Comparison of ENCODE assay signal across 10 cellular contexts in the genomic region with DNA sequence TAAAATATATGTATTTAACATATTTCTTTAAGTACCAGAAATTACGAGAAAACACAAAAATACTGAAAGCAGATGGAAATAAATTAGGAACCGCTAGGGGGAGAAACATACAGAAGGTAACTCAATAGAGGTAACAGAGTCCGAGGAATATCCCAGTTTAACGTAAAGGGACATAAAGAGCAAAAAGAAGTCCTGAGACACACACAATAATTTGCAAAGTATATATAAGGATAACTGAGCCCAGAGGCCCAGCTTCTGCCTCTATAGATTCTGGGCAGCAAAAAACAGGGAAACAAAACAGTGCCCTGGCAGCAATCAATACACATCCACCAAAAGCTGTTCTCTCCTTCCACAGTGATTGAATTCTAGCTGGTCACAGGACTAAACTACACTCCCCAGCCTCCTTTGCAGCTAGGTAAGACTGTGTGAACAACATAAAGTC.
DNase-seq lines count a peak whose midpoint lies in the region; ATAC-seq and TF ChIP-seq lines count a peak whose summit lies in the region.
"Had no signal": no experiment of that assay in that cellular context is flagged by ENCODE, and none has a peak within 500 bp of the region (broad histone marks: within the 10 kb centered on the region; RNA-seq: fewer than 3 reads in every experiment).

No MANE protein-coding gene starts in this region.

- H3K27me3 ChIP-seq in WERI-Rb-1 (ENCODE audit: insufficient read depth, low read depth, severe bottlenecking): no peaks in the 10 kb centered on the region
- H3K27me3 ChIP-seq: MG63 had no signal

- H3K36me3 ChIP-seq in WERI-Rb-1: no peaks in the 10 kb centered on the region
- H3K36me3 ChIP-seq: MG63 had no signal

- DNase-seq in AG20443 (ENCODE audit: low spot score) (peak; percentile 23), dedifferentiated amniotic fluid mesenchymal stem cell (ENCODE audit: extremely low spot score) (peak; percentile 58), medulla oblongata (ENCODE audit: extremely low spot score) (peak; percentile 32), GM20000 (ENCODE audit: low spot score) (no peak), WERI-Rb-1 (no peak), foreskin melanocyte (no peak)
- DNase-seq: MG63 had no signal

- TF ChIP-seq CTCF in GM20000 (IDR thresholded peaks at IDR 0.05; ENCODE audit: extremely low read depth, missing control alignments) (no peak), WERI-Rb-1 (IDR thresholded peaks at IDR 0.05; ENCODE audit: low read depth, low read length) (no peak)

- no peak overlapping the region for H3K27ac ChIP-seq in WERI-Rb-1

- ATAC-seq in HG02938 (IDR thresholded peaks at IDR 0.05; ENCODE audit: unreplicated experiment) (peak; percentile 74), GM21528 (IDR thresholded peaks at IDR 0.05; ENCODE audit: low FRiP score, unreplicated experiment) (no peak)
- ATAC-seq: naive thymus-derived CD4-positive, alpha-beta T cell had no signal

- no peaks in the 10 kb centered on the region for H3K9me3 ChIP-seq in WERI-Rb-1 (ENCODE audit: severe bottlenecking)
- H3K9me3 ChIP-seq: MG63 had no signal

- H3K4me3 ChIP-seq in WERI-Rb-1 (ENCODE audit: low read depth, low read length): no peak overlapping the region
- H3K4me3 ChIP-seq: MG63 had no signal

Comparison
In these comparisons a context has a peak if more than half of its experiments do, and no peak if none do; other contexts are left out.
1. DNase-seq: peak in AG20443 (single experiment), dedifferentiated amniotic fluid mesenchymal stem cell (single experiment) and medulla oblongata (single experiment); none in GM20000 (single experiment), WERI-Rb-1 (single experiment) and foreskin melanocyte (single experiment).